ENCODE assay signal across 8 cellular contexts in genomic region chr16:29862383-29862883, GRCh38. TPM values are rescaled to one million over a fixed set of nuclear protein-coding genes. Genes with fewer than 3 reads are reported as not detected.
DNase-seq lines count a peak whose midpoint lies in the region; TF ChIP-seq lines count a peak whose summit lies in the region.

No MANE protein-coding gene starts in this region.

- H3K9ac ChIP-seq in OCI-LY3 (ENCODE audit: low read length), result peak overlapping the region; percentile 67
- H3K9ac ChIP-seq in duodenal mucosa (ENCODE audit: low read depth in 1 of 2, low read length in 2 of 2), result peak overlapping the region; percentile 74 to 94

- no peaks in the 10 kb centered on the region for H3K9me3 ChIP-seq in OCI-LY3 (ENCODE audit: insufficient read depth, low read length)
- H3K9me3 ChIP-seq in duodenal mucosa (ENCODE audit: control insufficient read depth in 1 of 2, low read length in 2 of 2), result no peaks in the 10 kb centered on the region
- H3K9me3 ChIP-seq in uterus, result no peaks in the 10 kb centered on the region

- no peaks in the 10 kb centered on the region for H3K27me3 ChIP-seq in OCI-LY3 (ENCODE audit: low read depth, low read length)
- no peaks in the 10 kb centered on the region for H3K27me3 ChIP-seq in duodenal mucosa (ENCODE audit: control insufficient read depth in 1 of 2, insufficient read depth in 2 of 2, low read length in 2 of 2)
- H3K27me3 ChIP-seq in uterus, result no peaks in the 10 kb centered on the region

- peaks cover 10% of the 10 kb centered on the region for H3K79me2 ChIP-seq in OCI-LY3 (ENCODE audit: low read length)

- peaks cover 3% of the 10 kb centered on the region for H3K36me3 ChIP-seq in OCI-LY3 (replicated peaks; ENCODE audit: low read depth, low read length)
- peaks cover 5 to 27% of the 10 kb centered on the region in 2 donors for H3K36me3 ChIP-seq in duodenal mucosa (ENCODE audit: control insufficient read depth in 1 of 2, insufficient read depth in 2 of 2, low read length in 2 of 2)
- H3K36me3 ChIP-seq in uterus, result no peaks in the 10 kb centered on the region

- H3K4me2 ChIP-seq in OCI-LY3 (ENCODE audit: low read length), result peak overlapping the region; percentile 98

- intact Hi-C loops in uterus (cut with DNase I; ENCODE audit: low total_unique reads), result no loop called here

- H3K4me3 ChIP-seq in OCI-LY3 (ENCODE audit: low read length) (peak overlapping the region; percentile 84), duodenal mucosa (ENCODE audit: low read depth in 1 of 2, low read length in 2 of 2) (peak overlapping the region; percentile 87 to 97), uterus (peak overlapping the region; percentile 81 to 96)

- peak overlapping the region; percentile 92; the same call in 1 of the 2 replicates for H2AFZ ChIP-seq in OCI-LY3 (ENCODE audit: low read depth, low read length)

- H4K20me1 ChIP-seq in OCI-LY3 (ENCODE audit: insufficient read depth, low read length), result no peaks in the 10 kb centered on the region

- TF ChIP-seq CTCF in OCI-LY3 (IDR thresholded peaks at IDR 0.05; ENCODE audit: low read depth, low read length) (no peak; the same call in 1 of the 2 replicates), uterus (IDR thresholded peaks at IDR 0.05) (peak in 1 of 4 experiments; percentile 14)

- peak; percentile 7 for DNase-seq in stimulated activated CD4-positive, alpha-beta T cell treated with anti-CD3 and anti-CD28 coated beads, Interleukin-4, amount 100 ng/mL, for 1 hour
- no peak for DNase-seq in stimulated activated CD4-positive, alpha-beta T cell treated with anti-CD3 and anti-CD28 coated beads, Interleukin-12 subunit alpha, Interleukin-12 subunit beta, amount 100 ng/mL, for 4 hours
- DNase-seq in midbrain (lab: John Stamatoyannopoulos, UW) (peak; percentile 33), uterus (no peak), epidermal melanocyte (ENCODE audit: insufficient read length, low spot score) (no peak), Kasumi-1 (lab: John Stamatoyannopoulos, UW) (no peak)

- TF ChIP-seq POLR2A in uterus (IDR thresholded peaks at IDR 0.05), result no peak

- peaks cover 9% of the 10 kb centered on the region for H3K4me1 ChIP-seq in OCI-LY3 (ENCODE audit: low read length)
- peaks cover 19 to 24% of the 10 kb centered on the region in 2 donors for H3K4me1 ChIP-seq in duodenal mucosa (ENCODE audit: control insufficient read depth in 1 of 2, insufficient read depth in 2 of 2, low read length in 2 of 2)
- peaks cover 0 to 15% of the 10 kb centered on the region in 2 donors for H3K4me1 ChIP-seq in uterus

- H3K27ac ChIP-seq in OCI-LY3 (ENCODE audit: low read length), result peak overlapping the region; percentile 59
- H3K27ac ChIP-seq in duodenal mucosa (ENCODE audit: low read depth, low read length), result peak overlapping the region; percentile 42
- H3K27ac ChIP-seq in uterus, result peak overlapping the region; percentile 91 to 97

RNA-seq across cellular contexts. Expression of gene CDIPT, which starts 0.6 kb away (rescaled TPM):
- 10 to 100 TPM; 35.1 to 83.7 (median 59.1) TPM for total RNA-seq in uterus

RNA-seq across cellular contexts. Expression of gene SEZ6L2, which starts 36.9 kb away (rescaled TPM):
- 10 to 100 TPM in 1 of 4 donors, 1 to 10 TPM in 1, under 1 TPM in 1, not detected in 1; 0.52 to 19.4 (median 4.6) TPM for total RNA-seq in uterus

RNA-seq across cellular contexts. Expression of gene ASPHD1, which starts 37.9 kb away (rescaled TPM):
- total RNA-seq in uterus, result 1 to 10 TPM in 2 of 4 donors, under 1 TPM in 1, not detected in 1; 0.61 to 1.0 (median 1.0) TPM

RNA-seq across cellular contexts. Expression of gene MVP, which starts 42.2 kb away (rescaled TPM):
- total RNA-seq in uterus, result 100 to 1,000 TPM in 1 of 4 donors, 10 to 100 TPM in 3; 38.4 to 132 (median 67.4) TPM

RNA-seq across cellular contexts. Expression of gene PAGR1, which starts 46.5 kb away (rescaled TPM):
- 10 to 100 TPM; 36.1 to 85.0 (median 46.9) TPM for total RNA-seq in uterus

Comparison
In these comparisons a context has a peak if more than half of its experiments do, and no peak if none do; other contexts are left out.
1. DNase-seq: peak in stimulated activated CD4-positive, alpha-beta T cell treated with anti-CD3 and anti-CD28 coated beads, Interleukin-4, amount 100 ng/mL, for 1 hour (single experiment) and midbrain (single experiment); none in stimulated activated CD4-positive, alpha-beta T cell treated with anti-CD3 and anti-CD28 coated beads, Interleukin-12 subunit alpha, Interleukin-12 subunit beta, amount 100 ng/mL, for 4 hours (single experiment), uterus (0 of 2), epidermal melanocyte (single experiment) and Kasumi-1 (0 of 2).
2. H3K27ac ChIP-seq: peak in every context shown above with its lines; median percentile 94 in uterus; 59 in OCI-LY3; 42 in duodenal mucosa.
3. Peak in every context shown above with its lines, with median percentiles within 50 percentile points of each other: H3K4me3 ChIP-seq.